In genomic region chr3:119530418-119530817, GRCh38 we compare ENCODE assay signal across 23 cellular contexts. TPM values are rescaled to one million over a fixed set of nuclear protein-coding genes. Genes with fewer than 3 reads are reported as not detected.
"Had no signal": no experiment of that assay in that cellular context is flagged by ENCODE, and none has a peak within 500 bp of the region (broad histone marks: within the 10 kb centered on the region; RNA-seq: fewer than 3 reads in every experiment).

No MANE protein-coding gene starts in this region.

- ATAC-seq: effector memory CD8-positive, alpha-beta T cell; esophagus mucosa; gastrocnemius medialis; natural killer cell; psoas muscle had no signal

- H3K4me1 ChIP-seq: gastrocnemius medialis, psoas muscle, right atrium auricular region, transverse colon, vagina had no signal

- H3K4me3 Mint-ChIP-seq: activated naive CD8-positive, alpha-beta T cell treated with anti-CD3 and anti-CD28 coated beads for 36 hours; activated T-cell treated with anti-CD3 and anti-CD28 coated beads, Interleukin-2, amount 50 U/mL, for 24 hours; effector memory CD8-positive, alpha-beta T cell; natural killer cell had no signal

- FAIRE-seq: colon, islet of Langerhans had no signal

- H3K27me3 ChIP-seq: dorsolateral prefrontal cortex, gastrocnemius medialis, ovary, right atrium auricular region, transverse colon, vagina had no signal

- H3K27ac Mint-ChIP-seq: activated naive CD8-positive, alpha-beta T cell treated with anti-CD3 and anti-CD28 coated beads for 36 hours; activated T-cell treated with anti-CD3 and anti-CD28 coated beads, Interleukin-2, amount 50 U/mL, for 24 hours; effector memory CD8-positive, alpha-beta T cell; natural killer cell had no signal

- H3K9me3 ChIP-seq: gastrocnemius medialis, ovary, psoas muscle, right atrium auricular region, transverse colon, vagina had no signal

- H3K27me3 Mint-ChIP-seq: activated naive CD8-positive, alpha-beta T cell treated with anti-CD3 and anti-CD28 coated beads for 36 hours; activated T-cell treated with anti-CD3 and anti-CD28 coated beads, Interleukin-2, amount 50 U/mL, for 24 hours; effector memory CD8-positive, alpha-beta T cell had no signal

- H3K4me1 Mint-ChIP-seq: activated naive CD8-positive, alpha-beta T cell treated with anti-CD3 and anti-CD28 coated beads for 36 hours; natural killer cell had no signal

- H3K9me3 Mint-ChIP-seq: activated naive CD8-positive, alpha-beta T cell treated with anti-CD3 and anti-CD28 coated beads for 36 hours; activated T-cell treated with anti-CD3 and anti-CD28 coated beads, Interleukin-2, amount 50 U/mL, for 24 hours; effector memory CD8-positive, alpha-beta T cell; natural killer cell had no signal

- DNase-seq: activated CD4-positive, alpha-beta T cell treated with anti-CD3 and anti-CD28 coated beads for 1 hour; activated CD4-positive, alpha-beta T cell treated with anti-CD3 and anti-CD28 coated beads, Interleukin-2, amount 50 U/mL, for 1 hour; activated naive CD4-positive, alpha-beta T cell treated with Interleukin-2 at 50 U/mL for 16 hours; activated naive CD8-positive, alpha-beta T cell treated with anti-CD3 and anti-CD28 coated beads for 36 hours; activated T-cell treated with anti-CD3 and anti-CD28 coated beads, Interleukin-2, amount 50 U/mL, for 24 hours; central memory CD4-positive, alpha-beta T cell; dorsolateral prefrontal cortex; effector memory CD8-positive, alpha-beta T cell; gastrocnemius medialis; hippocampal formation; natural killer cell; ovary; psoas muscle; stimulated activated CD4-positive, alpha-beta T cell treated with anti-CD3 and anti-CD28 coated beads, Interleukin-4, amount 100 ng/mL, for 4 hours; T-helper 9 cell; transverse colon had no signal

- H3K36me3 ChIP-seq: gastrocnemius medialis, ovary, right atrium auricular region, transverse colon had no signal

- H3K4me3 ChIP-seq: dorsolateral prefrontal cortex, gastrocnemius medialis, ovary, psoas muscle, right atrium auricular region, transverse colon, vagina had no signal

- H3K27ac ChIP-seq: dorsolateral prefrontal cortex, gastrocnemius medialis, ovary, psoas muscle, right atrium auricular region, transverse colon, vagina had no signal

RNA-seq across cellular contexts. Expression of gene CD80, which starts 29.0 kb away (rescaled TPM):
- total RNA-seq: astrocyte, endothelial cell of umbilical vein, vagina had no signal
- polyA plus RNA-seq: endothelial cell of umbilical vein had no signal
